8 cellular contexts compared by ENCODE assay signal in the genomic region with DNA sequence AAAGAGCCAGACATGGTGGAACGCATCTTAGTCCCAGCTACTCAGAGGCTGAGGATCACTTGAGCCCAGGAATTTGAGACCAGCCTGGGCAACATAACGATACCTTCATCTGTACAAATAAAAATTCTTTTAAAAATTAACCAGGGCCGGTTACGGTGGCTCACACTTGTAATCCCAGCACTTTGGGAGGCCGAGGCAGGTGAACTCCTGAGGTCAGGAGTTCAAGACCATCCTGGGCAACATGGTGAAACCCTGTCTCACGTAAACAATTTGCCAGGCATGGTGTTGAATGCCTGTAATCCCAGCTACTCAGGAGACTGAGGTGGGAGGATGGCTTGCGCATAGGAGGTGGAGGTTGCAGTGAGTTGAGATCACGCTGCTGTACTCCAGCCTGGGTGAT. TPM values are rescaled to one million over a fixed set of nuclear protein-coding genes. Genes with fewer than 3 reads are reported as not detected.
"Had no signal": no experiment of that assay in that cellular context is flagged by ENCODE, and none has a peak within 500 bp of the region (broad histone marks: within the 10 kb centered on the region; RNA-seq: fewer than 3 reads in every experiment).

No MANE protein-coding gene starts in this region.

- H3K4me2 ChIP-seq: KMS-11 had no signal

- FAIRE-seq: H54 had no signal

- H3K27ac ChIP-seq: GM23248, KMS-11 had no signal

- H3K9ac ChIP-seq: GM23248, KMS-11 had no signal

- H3K4me3 ChIP-seq: GM23248 had no signal

- H2AFZ ChIP-seq: GM23248 had no signal

- DNase-seq: GM23248, GOT3, H9, HCEC 1CT, KBM-7 had no signal

RNA-seq across cellular contexts. Expression of gene KCNG3, which starts 25.8 kb away (rescaled TPM):
- total RNA-seq: GM23248 had no signal
- polyA plus RNA-seq: GM23248, IgD-negative memory B cell had no signal
